In the genomic region with DNA sequence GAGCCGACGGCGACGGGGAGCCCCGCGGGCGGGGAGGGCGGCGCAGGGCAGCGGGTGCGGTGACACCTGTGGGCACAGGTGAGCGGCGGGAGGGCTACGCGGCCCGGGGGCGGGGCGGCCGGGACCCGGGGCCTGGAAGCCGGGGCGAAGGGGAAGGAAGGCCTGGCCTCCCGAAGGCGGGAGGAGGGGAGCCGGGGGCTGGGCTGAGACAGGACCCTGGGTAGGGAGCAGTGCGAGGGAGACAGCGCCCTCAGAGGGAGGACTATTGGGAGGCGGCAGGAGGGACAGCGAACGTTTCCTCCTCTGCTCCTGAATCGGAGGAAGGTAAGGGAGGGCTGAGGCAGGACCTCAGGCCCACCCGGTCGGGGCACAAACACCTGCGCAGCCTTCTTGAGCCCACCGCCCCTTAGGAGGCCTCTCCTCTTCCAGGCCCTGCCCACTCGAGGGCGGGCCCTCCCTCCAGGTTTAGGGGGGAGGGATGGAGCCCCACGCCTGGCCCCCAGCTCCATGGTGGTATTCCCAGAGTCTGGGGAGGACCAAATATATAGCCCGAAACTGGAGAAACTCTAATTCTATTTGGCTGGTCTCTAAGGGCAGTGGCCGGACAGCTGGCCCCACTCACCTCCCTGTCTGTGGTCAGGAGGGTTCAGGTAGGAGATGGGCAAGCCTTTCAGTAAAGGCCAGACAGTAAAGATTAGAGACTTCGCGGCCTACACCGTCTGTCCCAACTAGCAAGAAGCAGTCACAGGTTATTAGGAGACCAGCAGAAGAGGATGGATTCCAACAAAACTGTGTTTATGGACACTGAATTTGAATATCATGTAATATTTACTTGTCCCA, we compare ENCODE assay signal across 11 cellular contexts. TPM values are rescaled to one million over a fixed set of nuclear protein-coding genes. Genes with fewer than 3 reads are reported as not detected.
A peak's percentile ranks its signal among the peaks of the same experiment; 100 is the strongest.
DNase-seq lines count a peak whose midpoint lies in the region; ATAC-seq and TF ChIP-seq lines count a peak whose summit lies in the region.
"Had no signal": no experiment of that assay in that cellular context is flagged by ENCODE, and none has a peak within 500 bp of the region (broad histone marks: within the 10 kb centered on the region; RNA-seq: fewer than 3 reads in every experiment).

No MANE protein-coding gene starts in this region.

- peaks cover 13% of the 10 kb centered on the region for H3K27me3 ChIP-seq in lower lobe of right lung (ENCODE audit: low read depth)
- no peaks in the 10 kb centered on the region for H3K27me3 ChIP-seq in thyroid gland

- no peaks in the 10 kb centered on the region for H3K9me3 ChIP-seq in lower lobe of right lung
- no peaks in the 10 kb centered on the region for H3K9me3 ChIP-seq in thyroid gland

- WGBS in thyroid gland, 2 donors: 43 to 44% methylated on average over 14 to 19 of the region's 43 CpGs

- H3K4me3 Mint-ChIP-seq in activated naive CD4-positive, alpha-beta T cell treated with anti-CD3 and anti-CD28 coated beads, Interleukin-2, amount 50 U/mL, for 24 hours: peak overlapping the region; percentile 23
- peak overlapping the region in 1 of 2 donors; percentile 49 for H3K4me3 Mint-ChIP-seq in stimulated activated naive CD8-positive, alpha-beta T cell treated with anti-CD3 and anti-CD28 coated beads, Interleukin-15, amount 100 ng/mL, for 72 hours
- H3K4me3 Mint-ChIP-seq: activated naive CD4-positive, alpha-beta T cell treated with anti-CD3 and anti-CD28 coated beads, Interleukin-2, amount 10 ng/mL, durations not matched to agents 7 days and 5 days had no signal

- ATAC-seq in lower lobe of right lung (peak; percentile 1 to 2), HG03342 (IDR thresholded peaks at IDR 0.05; ENCODE audit: unreplicated experiment) (no peak)
- ATAC-seq in stimulated activated naive CD8-positive, alpha-beta T cell treated with anti-CD3 and anti-CD28 coated beads, Interleukin-15, amount 100 ng/mL, for 72 hours: no peak

- TF ChIP-seq POLR2A in thyroid gland (IDR thresholded peaks at IDR 0.05): no peak

- H3K27ac ChIP-seq in lower lobe of right lung (no peak overlapping the region), thyroid gland (peak overlapping the region in 1 of 3 donors; percentile 10)

- DNase-seq in activated naive CD4-positive, alpha-beta T cell treated with anti-CD3 and anti-CD28 coated beads, Interleukin-2, amount 50 U/mL, for 16 hours: no peak
- no peak for DNase-seq in choroid plexus epithelial cell (ENCODE audit: low read depth)
- peak; percentile 49 for DNase-seq in lower lobe of right lung
- peak; percentile 43 to 45 for DNase-seq in thyroid gland
- DNase-seq in stimulated activated CD4-positive, alpha-beta T cell treated with anti-CD3 and anti-CD28 coated beads, Interleukin-2, amount 100 ng/mL, for 48 hours: no peak
- DNase-seq in stimulated activated naive CD8-positive, alpha-beta T cell treated with anti-CD3 and anti-CD28 coated beads, Interleukin-15, amount 100 ng/mL, for 72 hours: no peak
- DNase-seq: AML-193 had no signal

- H3K4me1 Mint-ChIP-seq in activated naive CD4-positive, alpha-beta T cell treated with anti-CD3 and anti-CD28 coated beads, Interleukin-2, amount 50 U/mL, for 24 hours: no peaks in the 10 kb centered on the region
- H3K4me1 Mint-ChIP-seq in stimulated activated naive CD8-positive, alpha-beta T cell treated with anti-CD3 and anti-CD28 coated beads, Interleukin-15, amount 100 ng/mL, for 72 hours: peaks cover 34% of the 10 kb centered on the region
- H3K4me1 Mint-ChIP-seq: activated naive CD4-positive, alpha-beta T cell treated with anti-CD3 and anti-CD28 coated beads, Interleukin-2, amount 10 ng/mL, durations not matched to agents 7 days and 5 days had no signal

- peak overlapping the region; percentile 26 for H3K4me3 ChIP-seq in choroid plexus epithelial cell (ENCODE audit: low read depth, low read length)
- H3K4me3 ChIP-seq in lower lobe of right lung: peak overlapping the region; percentile 46
- H3K4me3 ChIP-seq in thyroid gland (replicated peaks in 1 of 3): peak overlapping the region in 2 of 3 donors; percentile 50 to 52

- intact Hi-C loops in lower lobe of right lung (cut with DNase I): no loop called here
- intact Hi-C loops in thyroid gland (cut with DNase I): no loop called here

- TF ChIP-seq CTCF in choroid plexus epithelial cell (conservative IDR thresholded peaks at IDR 0.05; ENCODE audit: low read depth, low read length): no peak
- no peak for TF ChIP-seq CTCF in lower lobe of right lung (IDR thresholded peaks at IDR 0.05)
- no peak for TF ChIP-seq CTCF in thyroid gland (IDR thresholded peaks at IDR 0.05)

- H3K4me1 ChIP-seq in lower lobe of right lung (peaks cover 42% of the 10 kb centered on the region), thyroid gland (peaks cover 10 to 39% of the 10 kb centered on the region in 2 donors)

- no peaks in the 10 kb centered on the region for H3K36me3 ChIP-seq in lower lobe of right lung
- H3K36me3 ChIP-seq in thyroid gland: no peaks in the 10 kb centered on the region

- no peaks in the 10 kb centered on the region for H3K36me3 Mint-ChIP-seq in activated naive CD4-positive, alpha-beta T cell treated with anti-CD3 and anti-CD28 coated beads, Interleukin-2, amount 50 U/mL, for 24 hours
- H3K36me3 Mint-ChIP-seq: activated naive CD4-positive, alpha-beta T cell treated with anti-CD3 and anti-CD28 coated beads, Interleukin-2, amount 10 ng/mL, durations not matched to agents 7 days and 5 days had no signal

- H3K27me3 Mint-ChIP-seq in activated naive CD4-positive, alpha-beta T cell treated with anti-CD3 and anti-CD28 coated beads, Interleukin-2, amount 50 U/mL, for 24 hours: peaks cover 6% of the 10 kb centered on the region
- peaks cover 26% of the 10 kb centered on the region for H3K27me3 Mint-ChIP-seq in stimulated activated naive CD8-positive, alpha-beta T cell treated with anti-CD3 and anti-CD28 coated beads, Interleukin-15, amount 100 ng/mL, for 72 hours

- no peaks in the 10 kb centered on the region for H3K9me3 Mint-ChIP-seq in activated naive CD4-positive, alpha-beta T cell treated with anti-CD3 and anti-CD28 coated beads, Interleukin-2, amount 50 U/mL, for 24 hours
- H3K9me3 Mint-ChIP-seq in stimulated activated naive CD8-positive, alpha-beta T cell treated with anti-CD3 and anti-CD28 coated beads, Interleukin-15, amount 100 ng/mL, for 72 hours: no peaks in the 10 kb centered on the region
- H3K9me3 Mint-ChIP-seq: activated naive CD4-positive, alpha-beta T cell treated with anti-CD3 and anti-CD28 coated beads, Interleukin-2, amount 10 ng/mL, durations not matched to agents 7 days and 5 days had no signal

- no peak overlapping the region for H3K27ac Mint-ChIP-seq in activated naive CD4-positive, alpha-beta T cell treated with anti-CD3 and anti-CD28 coated beads, Interleukin-2, amount 50 U/mL, for 24 hours
- no peak overlapping the region for H3K27ac Mint-ChIP-seq in stimulated activated naive CD8-positive, alpha-beta T cell treated with anti-CD3 and anti-CD28 coated beads, Interleukin-15, amount 100 ng/mL, for 72 hours
- H3K27ac Mint-ChIP-seq: activated naive CD4-positive, alpha-beta T cell treated with anti-CD3 and anti-CD28 coated beads, Interleukin-2, amount 10 ng/mL, durations not matched to agents 7 days and 5 days had no signal

RNA-seq across cellular contexts. Expression of gene PLEKHG6, which starts 0.5 kb away (rescaled TPM):
- 2.9 TPM for total RNA-seq in lower lobe of right lung
- 100 to 1,000 TPM in 1 of 4 donors, 10 to 100 TPM in 1, 1 to 10 TPM in 2; 4.0 to 325 (median 14.1) TPM for total RNA-seq in thyroid gland
- total RNA-seq: T-helper 2 cell treated with Interferon-gamma antibody and Interleukin-4, amounts not matched to agents 100 ng/mL and 5 ng/mL, for 36 hours had no signal

RNA-seq across cellular contexts. Expression of gene TNFRSF1A, which starts 30.9 kb away (rescaled TPM):
- total RNA-seq in lower lobe of right lung: 165 TPM
- 100 to 1,000 TPM; 131 to 185 (median 150) TPM for total RNA-seq in thyroid gland

Comparison
In these comparisons a context has a peak if more than half of its experiments do, and no peak if none do; other contexts are left out.
1. DNase-seq: peak in lower lobe of right lung (single experiment) and thyroid gland (2 of 2); none in activated naive CD4-positive, alpha-beta T cell treated with anti-CD3 and anti-CD28 coated beads, Interleukin-2, amount 50 U/mL, for 16 hours (single experiment), choroid plexus epithelial cell (single experiment), stimulated activated CD4-positive, alpha-beta T cell treated with anti-CD3 and anti-CD28 coated beads, Interleukin-2, amount 100 ng/mL, for 48 hours (0 of 2) and stimulated activated naive CD8-positive, alpha-beta T cell treated with anti-CD3 and anti-CD28 coated beads, Interleukin-15, amount 100 ng/mL, for 72 hours (0 of 2).
2. ATAC-seq: peak in lower lobe of right lung (2 of 2); none in HG03342 (single experiment) and stimulated activated naive CD8-positive, alpha-beta T cell treated with anti-CD3 and anti-CD28 coated beads, Interleukin-15, amount 100 ng/mL, for 72 hours (single experiment).
3. Peak in every context shown above with its lines, with median percentiles within 50 percentile points of each other: H3K4me3 ChIP-seq.